Comparison of ENCODE assay signal across 8 cellular contexts in the genomic region with DNA sequence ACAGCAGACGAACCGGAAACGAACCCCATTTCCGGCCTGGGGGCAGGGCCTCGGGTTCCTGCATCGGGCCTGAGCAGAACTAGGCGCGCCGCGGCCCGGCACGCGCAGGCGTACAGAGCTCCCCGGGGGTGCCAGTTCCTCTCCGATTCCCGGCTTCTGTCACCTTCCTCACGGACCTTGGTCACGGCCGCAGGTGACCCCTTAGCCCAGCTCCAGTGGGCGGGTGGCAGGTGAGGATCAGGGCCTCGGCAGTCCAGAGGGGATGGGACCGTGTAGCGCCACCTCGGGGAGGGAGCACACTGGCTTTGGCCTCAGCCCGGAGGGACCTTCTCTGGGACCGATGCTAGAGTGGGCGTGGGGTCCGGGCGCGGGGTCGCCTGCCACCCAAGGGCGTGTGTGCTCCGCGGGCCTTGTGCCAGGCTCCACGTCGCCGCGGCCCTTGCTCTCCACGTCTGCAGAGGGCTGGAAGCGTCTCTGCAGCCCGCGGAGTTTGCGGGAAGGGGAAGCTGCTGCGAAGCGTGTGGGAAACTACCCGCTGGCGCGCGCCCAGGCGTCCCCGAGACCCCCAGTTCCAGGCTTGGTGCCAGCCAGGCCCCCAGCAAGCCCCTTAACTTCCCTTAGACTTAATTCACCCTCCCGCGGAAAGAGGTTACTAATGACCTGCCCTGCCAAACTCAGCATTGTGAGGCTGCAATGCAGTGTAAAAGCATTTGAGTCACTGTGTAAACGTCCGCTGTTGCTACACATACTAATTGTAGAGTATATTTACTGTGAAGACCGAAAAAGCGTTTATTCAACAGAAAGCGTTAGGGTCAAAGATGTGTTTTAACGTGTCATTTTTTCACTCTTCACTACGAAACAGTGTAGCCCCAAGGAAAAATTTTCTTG. TPM values are rescaled to one million over a fixed set of nuclear protein-coding genes. Genes with fewer than 3 reads are reported as not detected.
A peak's percentile ranks its signal among the peaks of the same experiment; 100 is the strongest.
DNase-seq lines count a peak whose midpoint lies in the region; ATAC-seq and FAIRE-seq lines count a peak whose summit lies in the region.

A gene (plus strand): TSS at position 48 of the 888 bp plus-strand sequence. CDS start 7,930 bp downstream, outside the sequence.

- H3K27ac ChIP-seq in naive thymus-derived CD4-positive, alpha-beta T cell (ENCODE audit: low read depth, low read length), result peak within 1 kb of the TSS; percentile 87

- ATAC-seq in GM21447 (IDR thresholded peaks at IDR 0.05; ENCODE audit: unreplicated experiment), result peak; percentile 69
- peak; percentile 87 for ATAC-seq in naive thymus-derived CD4-positive, alpha-beta T cell

- peaks cover 0 to 6% (median 0%) of the 10 kb centered on the region in 3 experiments for H3K36me3 ChIP-seq in naive thymus-derived CD4-positive, alpha-beta T cell (ENCODE audit: control insufficient read depth in 2 of 3, insufficient read depth in 3 of 3, low read length in 3 of 3)

- CTCF ChIA-PET in naive thymus-derived CD4-positive, alpha-beta T cell (lab: Charles Lee), result interaction anchor here (1.3 to 2.4 kb wide), 2 partner anchors 43 to 178 kb away, joined by 3 to 6 read pairs; a partner anchor contains a TSS

- peaks cover 21 to 78% (median 52%) of the 10 kb centered on the region in 7 donors for H3K4me1 Mint-ChIP-seq in naive thymus-derived CD4-positive, alpha-beta T cell

- intact Hi-C loops in naive thymus-derived CD4-positive, alpha-beta T cell (cut with micrococcal nuclease), result loop anchor here (1.0 to 5.0 kb wide), 6 partner anchors 42 to 1323 kb away; no protein-coding TSS in a partner anchor

- POLR2A ChIA-PET in naive thymus-derived CD4-positive, alpha-beta T cell (lab: Charles Lee), result interaction anchor here (2.3 to 4.3 kb wide), 3 partner anchors 139 to 766 kb away, joined by 11 to 18 read pairs (median 14); a partner anchor contains a TSS

- H3K4me3 ChIP-seq in naive thymus-derived CD4-positive, alpha-beta T cell (ENCODE audit: low read length), result peak within 1 kb of the TSS; percentile 94

- no peaks in the 10 kb centered on the region for H3K27me3 ChIP-seq in naive thymus-derived CD4-positive, alpha-beta T cell (ENCODE audit: control insufficient read depth in 2 of 2, insufficient read depth in 2 of 2, low read length in 2 of 2)

- peaks cover 0 to 19% (median 5%) of the 10 kb centered on the region in 5 donors for H3K36me3 Mint-ChIP-seq in naive thymus-derived CD4-positive, alpha-beta T cell

- peak within 1 kb of the TSS; percentile 96 to 99 (median 98) for H3K4me3 Mint-ChIP-seq in naive thymus-derived CD4-positive, alpha-beta T cell

- no peak for FAIRE-seq in RCC 7860 (lab: Jason Lieb, UNC)

- H3K4me1 ChIP-seq in naive thymus-derived CD4-positive, alpha-beta T cell (ENCODE audit: control insufficient read depth in 2 of 2, insufficient read depth in 2 of 2, low read length in 2 of 2), result peaks cover 24 to 29% of the 10 kb centered on the region in 2 donors

- H3K9me3 Mint-ChIP-seq in naive thymus-derived CD4-positive, alpha-beta T cell, result peaks cover 0 to 8% (median 0%) of the 10 kb centered on the region in 11 donors

- H3K9me3 ChIP-seq in naive thymus-derived CD4-positive, alpha-beta T cell (ENCODE audit: control insufficient read depth in 2 of 3, low read length in 3 of 3), result no peaks in the 10 kb centered on the region

- H3K27ac Mint-ChIP-seq in naive thymus-derived CD4-positive, alpha-beta T cell, result peak within 1 kb of the TSS; percentile 94 to 99 (median 99)

- DNase-seq in DMS153 treated with DMSO at 0.1 percent for 48 hours (lab: John Stamatoyannopoulos, UW; ENCODE audit: unreplicated experiment) (peak; percentile 89), HuH-7 (ENCODE audit: low spot score) (peak; percentile 85), RCC 7860 (ENCODE audit: low spot score) (peak; percentile 77), activated T-helper 1 cell treated with Interleukin-2 at 50 U/mL for 16 hours (ENCODE audit: low read depth) (peak; percentile 89), fibroblast of gingiva (ENCODE audit: low read depth) (peak; percentile 82)
- peak; percentile 83 to 94 (median 93) for DNase-seq in naive thymus-derived CD4-positive, alpha-beta T cell
- peak; percentile 86 to 91 (median 89) for DNase-seq in stimulated activated naive CD4-positive, alpha-beta T cell (lab: John Stamatoyannopoulos, UW)

- no peaks in the 10 kb centered on the region for H3K27me3 Mint-ChIP-seq in naive thymus-derived CD4-positive, alpha-beta T cell

RNA-seq across cellular contexts. Expression of the gene that starts here (rescaled TPM):
- 100 to 1,000 TPM in 4 of 5 experiments, 10 to 100 TPM in 1; 90.5 to 160 (median 121) TPM for total RNA-seq in naive thymus-derived CD4-positive, alpha-beta T cell
- 10 to 100 TPM; 29.8 to 44.5 TPM for polyA plus RNA-seq in naive thymus-derived CD4-positive, alpha-beta T cell

Comparison
In these comparisons a context has a peak if more than half of its experiments do, and no peak if none do; other contexts are left out.
1. Peak in every context shown above with its lines: DNase-seq, ATAC-seq, H3K4me3 ChIP-seq and H3K27ac ChIP-seq.